In the genomic region with DNA sequence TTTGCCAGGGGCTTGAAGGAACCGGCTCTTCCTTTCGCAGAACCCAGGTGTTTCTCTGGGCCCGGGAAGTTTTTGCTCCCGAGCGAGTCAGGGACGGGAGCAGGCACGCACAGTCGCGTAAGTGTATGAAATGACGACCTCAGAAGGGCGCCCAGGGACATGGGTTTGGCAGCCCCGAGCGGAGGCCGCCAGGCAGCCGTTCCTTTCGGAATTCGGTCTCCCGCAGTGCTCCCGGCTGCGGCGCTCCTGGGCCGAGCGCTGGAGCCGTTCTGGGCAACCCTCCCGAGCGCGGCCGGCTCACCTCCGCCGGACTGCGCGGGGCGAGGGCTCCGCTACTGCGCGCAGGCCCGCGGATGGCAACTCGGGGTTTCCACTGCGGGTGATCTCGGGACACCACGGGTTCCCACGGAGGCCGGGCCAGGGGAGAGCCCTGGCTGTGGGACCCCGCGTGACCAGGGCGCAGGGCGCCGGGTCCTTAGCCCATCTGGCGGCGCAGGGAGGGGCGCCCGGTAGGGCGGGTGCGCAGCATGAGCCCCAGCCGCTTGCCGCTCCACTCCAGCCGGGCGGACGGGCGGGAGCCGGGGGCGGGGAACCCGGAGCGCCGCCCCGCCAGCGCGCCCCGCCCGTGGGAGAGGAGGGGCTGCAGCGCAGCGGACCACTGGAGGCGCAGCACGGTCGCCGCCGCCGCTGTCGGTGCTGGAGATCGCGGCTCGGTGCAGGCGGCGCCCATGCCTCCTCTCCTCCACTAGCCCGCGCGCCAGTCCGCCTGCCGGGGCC, we compare ENCODE assay signal across 8 cellular contexts. TPM values are rescaled to one million over a fixed set of nuclear protein-coding genes. Genes with fewer than 3 reads are reported as not detected.
A peak's percentile ranks its signal among the peaks of the same experiment; 100 is the strongest.
DNase-seq lines count a peak whose midpoint lies in the region; ATAC-seq, FAIRE-seq and TF ChIP-seq lines count a peak whose summit lies in the region.

Gene OSBPL6, plus strand, starts transcription at position 690 of the 777 bp plus-strand sequence. CDS start 111,673 bp downstream, outside the sequence.

- peak within 1 kb of the TSS; percentile 91 to 96 (median 96) for H3K4me3 Mint-ChIP-seq in brain

- peak; percentile 36 for FAIRE-seq in GM12892 (lab: Jason Lieb, UNC)

- H3K4me1 ChIP-seq in iPS-18a (ENCODE audit: control insufficient read depth, low read depth, low read length), result peaks cover 13% of the 10 kb centered on the region
- peaks cover 21 to 30% of the 10 kb centered on the region in 2 donors for H3K4me1 ChIP-seq in gastrocnemius medialis

- H3K9me3 ChIP-seq in iPS-18a (ENCODE audit: control insufficient read depth, low read depth, low read length), result no peaks in the 10 kb centered on the region
- no peaks in the 10 kb centered on the region for H3K9me3 ChIP-seq in gastrocnemius medialis

- H3K27ac Mint-ChIP-seq in brain, result peak within 1 kb of the TSS; percentile 27 to 94 (median 84)

- intact Hi-C loops in gastrocnemius medialis (cut with DNase I; ENCODE audit: low total_unique reads), result loop anchor here (2.0 to 5.0 kb wide), 5 partner anchors 55 to 218 kb away; no protein-coding TSS in a partner anchor

- DNase-seq in GM12892 (ENCODE audit: insufficient read length) (peak; percentile 76), NCI-H1105 (lab: John Stamatoyannopoulos, UW) (peak; percentile 58), T-helper 9 cell (peak; percentile 37), gastrocnemius medialis (peak; percentile 82 to 88), KG1 (lab: John Stamatoyannopoulos, UW) (no peak)

- peak in 1 of 2 experiments; percentile 49 for TF ChIP-seq CTCF in brain (conservative IDR thresholded peaks at IDR 0.05)
- TF ChIP-seq CTCF in gastrocnemius medialis (IDR thresholded peaks at IDR 0.05 in 4 of 5, conservative IDR thresholded peaks at IDR 0.05 in 1 of 5), result peak in 4 of 5 experiments; percentile 52 to 67 (median 62)

- TF ChIP-seq POLR2A in GM12892 (IDR thresholded peaks at IDR 0.05; ENCODE audit: low read depth, low read length), result no peak
- peak; percentile 88 to 91 for TF ChIP-seq POLR2A in gastrocnemius medialis (IDR thresholded peaks at IDR 0.05)

- ATAC-seq in HG02678 (IDR thresholded peaks at IDR 0.05; ENCODE audit: unreplicated experiment) (peak; percentile 93), gastrocnemius medialis (peak; percentile 86)

- H3K9me3 Mint-ChIP-seq in brain, result peaks cover 0 to 3% (median 0%) of the 10 kb centered on the region in 5 experiments

- no peaks in the 10 kb centered on the region for H3K36me3 Mint-ChIP-seq in brain

- H3K27ac ChIP-seq in iPS-18a (ENCODE audit: low read length), result no peak within 1 kb of the TSS
- H3K27ac ChIP-seq in gastrocnemius medialis, result peak within 1 kb of the TSS; percentile 92 to 98 (median 94)

- peaks cover 70% of the 10 kb centered on the region for H3K27me3 Mint-ChIP-seq in brain

- peak within 1 kb of the TSS; percentile 36 for H3K9ac ChIP-seq in iPS-18a (ENCODE audit: low read length)

- H3K36me3 ChIP-seq in iPS-18a (ENCODE audit: control insufficient read depth, low read depth, low read length), result no peaks in the 10 kb centered on the region
- H3K36me3 ChIP-seq in gastrocnemius medialis, result no peaks in the 10 kb centered on the region

- peaks cover 31% of the 10 kb centered on the region for H3K4me1 Mint-ChIP-seq in brain

- H3K4me3 ChIP-seq in iPS-18a (ENCODE audit: low read length) (peak within 1 kb of the TSS; percentile 83), gastrocnemius medialis (peak within 1 kb of the TSS; percentile 76 to 98 (median 84))

- in situ Hi-C loops in gastrocnemius medialis (cut with MboI; ENCODE audit: low sequenced_read_pairs in 4 of 4), result no loop called here

- H3K27me3 ChIP-seq in iPS-18a (ENCODE audit: control insufficient read depth, insufficient read depth, low read length) (peaks cover 59% of the 10 kb centered on the region), gastrocnemius medialis (no peaks in the 10 kb centered on the region)

RNA-seq across cellular contexts. Expression of gene OSBPL6, which starts in this region (rescaled TPM):
- not detected for polyA plus RNA-seq in GM12892 (2012; ENCODE audit: missing spikeins)
- 3.6 TPM for polyA plus RNA-seq in brain (ENCODE audit: insufficient read depth, low read depth, low replicate concordance)
- total RNA-seq in gastrocnemius medialis, result 10 to 100 TPM; 11.6 to 51.1 (median 40.7) TPM
